8 cellular contexts compared by ENCODE assay signal in the genomic region with DNA sequence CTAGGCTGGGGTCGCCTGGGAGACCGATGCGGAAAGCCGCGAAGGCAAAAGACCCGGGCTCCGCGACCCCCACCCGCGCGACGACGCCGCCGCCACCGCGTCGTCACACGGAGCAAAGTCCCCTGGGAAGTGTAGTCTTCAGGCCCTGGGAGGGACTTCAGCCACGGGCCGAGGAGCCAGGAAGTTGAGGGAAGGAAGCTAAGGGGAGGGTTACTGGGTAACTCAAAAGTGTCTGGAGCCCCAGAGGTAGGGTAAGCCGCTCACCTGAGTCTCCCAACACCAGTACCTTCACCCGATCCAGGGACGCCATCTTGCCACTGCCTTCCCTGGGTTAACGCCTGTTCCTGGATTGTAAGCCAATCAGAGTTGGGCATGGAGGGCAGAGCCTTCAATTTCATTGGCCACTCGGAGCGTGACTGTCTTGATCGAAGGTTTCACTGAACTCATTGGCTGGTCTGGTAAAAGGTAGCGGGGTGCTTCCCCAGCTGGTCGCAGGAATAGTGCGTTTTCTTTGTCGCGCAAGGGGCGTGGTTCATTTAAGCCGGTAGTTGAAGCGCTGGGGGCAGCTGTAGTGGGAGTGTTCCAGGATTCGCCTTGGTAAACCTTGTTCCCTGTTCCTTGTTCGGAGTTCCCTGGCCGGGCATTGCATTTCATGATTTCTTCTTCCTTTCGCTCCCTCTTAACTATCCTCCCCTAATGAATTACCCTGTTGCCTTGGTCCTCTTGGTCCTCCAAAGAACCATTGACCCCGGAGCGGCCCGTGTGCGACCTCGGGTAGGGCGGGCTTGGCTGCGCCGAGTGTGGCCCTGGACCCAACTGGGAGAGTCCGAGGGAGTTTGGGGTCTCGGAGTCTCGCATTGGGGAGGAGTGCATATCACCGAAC. TPM values are rescaled to one million over a fixed set of nuclear protein-coding genes. Genes with fewer than 3 reads are reported as not detected.
DNase-seq lines count a peak whose midpoint lies in the region; ATAC-seq, FAIRE-seq and TF ChIP-seq lines count a peak whose summit lies in the region.

A gene (plus strand): TSS at position 547 of the 883 bp plus-strand sequence. CDS start 7,809 bp downstream, outside the sequence.
A gene with protein sequence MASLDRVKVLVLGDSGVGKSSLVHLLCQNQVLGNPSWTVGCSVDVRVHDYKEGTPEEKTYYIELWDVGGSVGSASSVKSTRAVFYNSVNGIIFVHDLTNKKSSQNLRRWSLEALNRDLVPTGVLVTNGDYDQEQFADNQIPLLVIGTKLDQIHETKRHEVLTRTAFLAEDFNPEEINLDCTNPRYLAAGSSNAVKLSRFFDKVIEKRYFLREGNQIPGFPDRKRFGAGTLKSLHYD (minus strand): TSS at position 319 of the 883 bp plus-strand sequence. CDS start 9 bp downstream, at position 310.

- H3K27me3 ChIP-seq in BE2C = no peaks in the 10 kb centered on the region

- H3K9me3 ChIP-seq in BE2C = no peaks in the 10 kb centered on the region

- DNase-seq in BE2C (peak; percentile 95), GM19240 (ENCODE audit: insufficient read length, low spot score) (peak; percentile 61), NCI-H526 (lab: John Stamatoyannopoulos, UW) (peak; percentile 100), kidney tubule cell (ENCODE audit: low spot score) (peak; percentile 99)
- DNase-seq in activated CD4-positive, alpha-beta T cell treated with anti-CD3 and anti-CD28 coated beads for 48 hours = peak; percentile 97
- peak; percentile 88 to 93 (median 91) for DNase-seq in stimulated activated CD4-positive, alpha-beta T cell treated with anti-CD3 and anti-CD28 coated beads, Interleukin-1b, Interleukin-23, amount 100 ng/mL, for 24 hours (ENCODE audit: low read depth in 4 of 4, low spot score in 1 of 4)

- ATAC-seq in HG03460 (IDR thresholded peaks at IDR 0.05; ENCODE audit: unreplicated experiment) = peak; percentile 99

- peaks cover 3% of the 10 kb centered on the region; the same call in 1 of the 2 replicates for H3K4me1 ChIP-seq in BE2C

- peak within 1 kb of the TSS; percentile 97 for H3K4me3 ChIP-seq in BE2C (ENCODE audit: low read depth, low read length)

- peaks cover 10% of the 10 kb centered on the region; the same call in 1 of the 2 replicates for H3K36me3 ChIP-seq in BE2C

- peak; percentile 94 for FAIRE-seq in colon (lab: Jason Lieb, UNC)

- no peak for TF ChIP-seq CTCF in BE2C (IDR thresholded peaks at IDR 0.05; ENCODE audit: low read depth, low read length)

RNA-seq across cellular contexts. Expression of the first gene that starts in this region (rescaled TPM):
- 11.0 TPM for polyA plus RNA-seq in BE2C (2012; ENCODE audit: insufficient read depth, insufficient read length, low read depth)

RNA-seq across cellular contexts. Expression of the second gene that starts in this region (rescaled TPM):
- polyA plus RNA-seq in BE2C (2012; ENCODE audit: insufficient read depth, insufficient read length, low read depth) = 15.8 TPM

Comparison
In these comparisons a context has a peak if more than half of its experiments do, and no peak if none do; other contexts are left out.
1. Peak in every context shown above with its lines: DNase-seq, ATAC-seq and H3K4me3 ChIP-seq.